16 cellular contexts compared by ENCODE assay signal in the genomic region with DNA sequence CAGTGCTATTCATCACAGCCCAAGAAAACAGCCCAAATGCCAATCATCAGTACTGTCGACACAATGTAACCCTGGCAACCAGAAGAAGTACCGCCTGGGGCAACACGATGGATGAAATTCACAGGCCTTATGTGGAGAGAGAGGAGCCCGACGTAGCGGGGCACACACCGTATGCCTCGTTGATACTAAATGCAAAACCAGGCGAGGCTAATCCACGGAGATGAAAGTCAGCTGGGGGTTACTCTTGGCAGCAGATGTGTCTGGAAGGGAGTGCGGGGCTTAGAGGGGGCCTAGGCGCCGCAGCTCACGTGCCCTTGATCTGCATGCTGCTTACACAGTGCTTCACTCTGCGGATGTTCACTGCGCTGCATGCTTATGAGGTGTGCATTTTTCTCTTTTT. TPM values are rescaled to one million over a fixed set of nuclear protein-coding genes. Genes with fewer than 3 reads are reported as not detected.
A peak's percentile ranks its signal among the peaks of the same experiment; 100 is the strongest.
DNase-seq lines count a peak whose midpoint lies in the region; ATAC-seq and TF ChIP-seq lines count a peak whose summit lies in the region.
"Had no signal": no experiment of that assay in that cellular context is flagged by ENCODE, and none has a peak within 500 bp of the region (broad histone marks: within the 10 kb centered on the region; RNA-seq: fewer than 3 reads in every experiment).

No MANE protein-coding gene starts in this region.

- H3K4me1 ChIP-seq in Loucy (ENCODE audit: insufficient read depth, low read length, poor library complexity, severe bottlenecking) (peaks cover 48% of the 10 kb centered on the region), neuronal stem cell (ENCODE audit: control insufficient read depth in 2 of 2, insufficient read depth in 1 of 2, low read depth in 1 of 2, low read length in 2 of 2) (peaks cover 1 to 10% of the 10 kb centered on the region in 2 donors)
- H3K4me1 ChIP-seq: pancreas had no signal

- H2BK120ac ChIP-seq in neuronal stem cell (ENCODE audit: low read depth, low read length), result no peak overlapping the region

- no peaks in the 10 kb centered on the region for H3K36me3 Mint-ChIP-seq in progenitor cell of endocrine pancreas (ENCODE audit: insufficient read depth)

- H3K4me3 Mint-ChIP-seq in progenitor cell of endocrine pancreas (ENCODE audit: low read depth), result no peak overlapping the region
- H3K4me3 Mint-ChIP-seq: activated T-helper 1 cell treated with anti-CD3 and anti-CD28 coated beads, Interleukin-12 subunit alpha, Interleukin-12 subunit beta, Interleukin-2, Interleukin-4 antibody, amounts not matched to agents 30 ng/mL and 10 ng/mL and 1 ng/mL, durations not matched to agents 14 hours and 24 hours and 36 hours; HFFc6 had no signal

- no peak for ATAC-seq in HG03175 (IDR thresholded peaks at IDR 0.05; ENCODE audit: unreplicated experiment)
- ATAC-seq: PC-3, SK-N-SH treated with all-trans-retinoic acid at 6 μM for 48 hours had no signal

- peak overlapping the region; percentile 59 for H3K4me2 ChIP-seq in Loucy (ENCODE audit: low read depth, low read length, poor library complexity, severe bottlenecking)
- H3K4me2 ChIP-seq in neuronal stem cell (ENCODE audit: insufficient read depth, low read length, poor library complexity, severe bottlenecking), result no peak overlapping the region
- H3K4me2 ChIP-seq: smooth muscle cell had no signal

- no peak overlapping the region for H4K8ac ChIP-seq in neuronal stem cell (ENCODE audit: low read depth, low read length)

- H3K14ac ChIP-seq in neuronal stem cell (ENCODE audit: low read length), result no peak overlapping the region

- H3K4me3 ChIP-seq in Loucy (ENCODE audit: low read length, poor library complexity, severe bottlenecking), result peak overlapping the region; percentile 49
- H3K4me3 ChIP-seq in neuronal stem cell (ENCODE audit: low read length in 2 of 2), result no peak overlapping the region
- H3K4me3 ChIP-seq: pancreas, smooth muscle cell had no signal

- H4K20me1 ChIP-seq in Loucy (ENCODE audit: insufficient read depth, low read length, poor library complexity, severe bottlenecking), result no peaks in the 10 kb centered on the region

- no peak overlapping the region for H4K91ac ChIP-seq in neuronal stem cell (ENCODE audit: low read depth, low read length, poor library complexity)

- DNase-seq in NCI-H748 (lab: John Stamatoyannopoulos, UW; ENCODE audit: unreplicated experiment), result peak; percentile 19
- no peak for DNase-seq in NCI-H748 treated with DMSO at 0.1 percent for 48 hours (lab: John Stamatoyannopoulos, UW)
- peak; percentile 16 for DNase-seq in amniotic epithelial cell (ENCODE audit: low read depth)
- DNase-seq in neuronal stem cell (ENCODE audit: low spot score), result no peak
- no peak for DNase-seq in progenitor cell of endocrine pancreas (ENCODE audit: low spot score, unreplicated experiment)
- no peak for DNase-seq in UCSD-AML1 (lab: John Stamatoyannopoulos, UW; ENCODE audit: unreplicated experiment)
- DNase-seq: HFFc6, mammary epithelial cell, pancreas, PC-3 had no signal

- no peaks in the 10 kb centered on the region for H3K79me2 ChIP-seq in Loucy (ENCODE audit: insufficient read depth, low read length)

- H3K36me3 ChIP-seq in Loucy (ENCODE audit: insufficient read depth, low read length) (no peaks in the 10 kb centered on the region), neuronal stem cell (replicated peaks in 1 of 2; ENCODE audit: control insufficient read depth in 2 of 2, insufficient read depth in 2 of 2, low read length in 2 of 2) (no peaks in the 10 kb centered on the region)
- H3K36me3 ChIP-seq: pancreas had no signal

- H3K23ac ChIP-seq in neuronal stem cell (ENCODE audit: low read depth, low read length, poor library complexity), result no peak overlapping the region

- H3K4ac ChIP-seq in neuronal stem cell (ENCODE audit: low read length), result no peak overlapping the region

- no peak overlapping the region for H2AK5ac ChIP-seq in neuronal stem cell (ENCODE audit: low read depth, low read length)

- no peak overlapping the region for H2BK5ac ChIP-seq in neuronal stem cell (ENCODE audit: low read length)

- H2BK15ac ChIP-seq in neuronal stem cell (ENCODE audit: low read length), result no peak overlapping the region

- H3F3A ChIP-seq in Loucy (ENCODE audit: low read depth), result peaks cover 6% of the 10 kb centered on the region; the same call in 1 of the 2 replicates

- peaks cover 11% of the 10 kb centered on the region for H3K27me3 Mint-ChIP-seq in progenitor cell of endocrine pancreas

- no peak overlapping the region for H2BK12ac ChIP-seq in neuronal stem cell (ENCODE audit: low read length)

- no CpG with 5 or more reads among the region's 16 CpGs for WGBS in neuronal stem cell (ENCODE audit: extremely low coverage in 2 of 2, insufficient read length in 2 of 2, insufficient replicate concordance in 1 of 2), 2 donors

- H3K9me2 ChIP-seq in Loucy (replicated peaks; ENCODE audit: low read depth, low read length), result no peaks in the 10 kb centered on the region

- no peak overlapping the region for H3K27ac Mint-ChIP-seq in progenitor cell of endocrine pancreas
- H3K27ac Mint-ChIP-seq: activated T-helper 1 cell treated with anti-CD3 and anti-CD28 coated beads, Interleukin-12 subunit alpha, Interleukin-12 subunit beta, Interleukin-2, Interleukin-4 antibody, amounts not matched to agents 30 ng/mL and 10 ng/mL and 1 ng/mL, durations not matched to agents 14 hours and 24 hours and 36 hours; HFFc6 had no signal

- H3K9me3 ChIP-seq in Loucy (ENCODE audit: insufficient read depth, low read depth, low read length) (no peaks in the 10 kb centered on the region), neuronal stem cell (replicated peaks in 1 of 2; ENCODE audit: control insufficient read depth in 2 of 2, insufficient read depth in 1 of 2, low read depth in 1 of 2, low read length in 2 of 2) (peaks cover 0 to 2% of the 10 kb centered on the region in 2 donors)
- H3K9me3 ChIP-seq: pancreas had no signal

- H2AFZ ChIP-seq in Loucy (ENCODE audit: low read length) (peak overlapping the region; percentile 33), neuronal stem cell (ENCODE audit: low read length) (peak overlapping the region; percentile 87)

- H3K27me3 ChIP-seq in Loucy (ENCODE audit: insufficient read depth, low read length, poor library complexity, severe bottlenecking) (no peaks in the 10 kb centered on the region), neuronal stem cell (ENCODE audit: control insufficient read depth in 3 of 3, insufficient read depth in 3 of 3, low read depth in 1 of 3, low read length in 3 of 3) (peaks cover 0 to 5% (median 0%) of the 10 kb centered on the region in 3 experiments)
- H3K27me3 ChIP-seq: pancreas had no signal

- H3K9me3 Mint-ChIP-seq in progenitor cell of endocrine pancreas (ENCODE audit: low read depth), result no peaks in the 10 kb centered on the region

- H3K79me1 ChIP-seq in neuronal stem cell (ENCODE audit: low read depth, low read length), result no peaks in the 10 kb centered on the region

- no peak overlapping the region for H3K18ac ChIP-seq in neuronal stem cell (ENCODE audit: low read length)

- H3K9ac ChIP-seq in Loucy (ENCODE audit: low read depth, low read length, poor library complexity, severe bottlenecking) (peak overlapping the region; percentile 62), neuronal stem cell (ENCODE audit: low read depth, low read length, poor library complexity) (no peak overlapping the region)

- TF ChIP-seq CTCF in Loucy (conservative IDR thresholded peaks at IDR 0.05; ENCODE audit: low read length), result no peak
- TF ChIP-seq CTCF in progenitor cell of endocrine pancreas (IDR thresholded peaks at IDR 0.05; ENCODE audit: unreplicated experiment), result no peak

- no peak overlapping the region for H3K27ac ChIP-seq in neuronal stem cell (replicated peaks; ENCODE audit: low read length)
- H3K27ac ChIP-seq: HL-60, pancreas had no signal

- peaks cover 4% of the 10 kb centered on the region for H3K4me1 Mint-ChIP-seq in progenitor cell of endocrine pancreas (ENCODE audit: low read depth)

RNA-seq across cellular contexts. Expression of gene ITGAE, which starts 29.8 kb away (rescaled TPM):
- 59.7 TPM for polyA plus RNA-seq in neuronal stem cell (2013, experiment 1 of 2)
- 59.3 TPM for polyA plus RNA-seq in neuronal stem cell (2013, experiment 2 of 2)
- total RNA-seq in progenitor cell of endocrine pancreas, result 28.0 and 29.0 TPM in 2 replicates

RNA-seq across cellular contexts. Expression of gene HASPIN, which starts 47.4 kb away (rescaled TPM):
- polyA plus RNA-seq in neuronal stem cell (2013, experiment 1 of 2), result 12.3 TPM
- polyA plus RNA-seq in neuronal stem cell (2013, experiment 2 of 2), result 12.4 TPM
- total RNA-seq in progenitor cell of endocrine pancreas, result 8.5 and 8.6 TPM in 2 replicates
- polyA plus RNA-seq: pancreas had no signal

Comparison
In these comparisons a context has a peak if more than half of its experiments do, and no peak if none do; other contexts are left out.
1. DNase-seq: peak in NCI-H748 (single experiment) and amniotic epithelial cell (single experiment); none in NCI-H748 treated with DMSO at 0.1 percent for 48 hours (single experiment), neuronal stem cell (single experiment), progenitor cell of endocrine pancreas (single experiment) and UCSD-AML1 (single experiment).